1 cellular context compared by ENCODE assay signal in the genomic region with DNA sequence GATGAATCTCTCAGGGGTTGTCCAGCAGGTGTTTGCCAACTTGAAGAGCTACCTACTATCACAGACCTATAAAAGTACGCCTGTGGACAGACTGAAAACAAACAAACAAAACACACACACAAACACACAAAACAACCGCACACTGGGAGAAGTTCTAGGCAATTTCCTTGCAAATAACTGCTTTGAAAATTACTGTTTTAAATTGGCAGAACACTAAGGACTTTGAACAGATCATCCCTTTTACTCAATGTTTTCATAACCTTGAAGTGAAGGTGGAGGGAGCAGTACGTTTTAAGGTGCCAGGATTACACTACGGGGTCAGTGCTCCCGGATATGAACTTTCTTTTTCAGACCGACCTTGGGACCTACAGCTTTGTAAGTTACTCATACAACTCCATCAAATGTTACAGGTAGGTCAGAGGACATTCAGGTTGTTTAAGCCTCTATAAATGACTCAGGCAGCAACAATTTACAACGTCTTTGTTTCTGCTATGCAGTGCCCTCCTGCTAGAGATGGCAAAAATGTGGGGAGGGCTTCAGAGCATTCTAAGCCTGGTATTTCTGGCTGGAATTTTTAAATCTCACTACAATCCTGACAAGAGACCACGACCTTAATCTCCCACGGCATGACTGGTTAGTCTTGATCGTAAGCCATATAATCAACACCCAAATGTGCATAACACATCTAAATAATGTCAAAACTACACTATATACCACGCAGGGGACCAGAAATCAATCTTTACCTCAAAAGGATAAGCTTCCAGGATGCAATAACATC.
TF ChIP-seq lines count a peak whose summit lies in the region.

No MANE protein-coding gene starts in this region.

TF ChIP-seq in HepG2, 621 proteins besides CTCF, POLR2A, EP300 and RAD21 (continued from another document and continues in another):
- TF ChIP-seq, protein P1, sequence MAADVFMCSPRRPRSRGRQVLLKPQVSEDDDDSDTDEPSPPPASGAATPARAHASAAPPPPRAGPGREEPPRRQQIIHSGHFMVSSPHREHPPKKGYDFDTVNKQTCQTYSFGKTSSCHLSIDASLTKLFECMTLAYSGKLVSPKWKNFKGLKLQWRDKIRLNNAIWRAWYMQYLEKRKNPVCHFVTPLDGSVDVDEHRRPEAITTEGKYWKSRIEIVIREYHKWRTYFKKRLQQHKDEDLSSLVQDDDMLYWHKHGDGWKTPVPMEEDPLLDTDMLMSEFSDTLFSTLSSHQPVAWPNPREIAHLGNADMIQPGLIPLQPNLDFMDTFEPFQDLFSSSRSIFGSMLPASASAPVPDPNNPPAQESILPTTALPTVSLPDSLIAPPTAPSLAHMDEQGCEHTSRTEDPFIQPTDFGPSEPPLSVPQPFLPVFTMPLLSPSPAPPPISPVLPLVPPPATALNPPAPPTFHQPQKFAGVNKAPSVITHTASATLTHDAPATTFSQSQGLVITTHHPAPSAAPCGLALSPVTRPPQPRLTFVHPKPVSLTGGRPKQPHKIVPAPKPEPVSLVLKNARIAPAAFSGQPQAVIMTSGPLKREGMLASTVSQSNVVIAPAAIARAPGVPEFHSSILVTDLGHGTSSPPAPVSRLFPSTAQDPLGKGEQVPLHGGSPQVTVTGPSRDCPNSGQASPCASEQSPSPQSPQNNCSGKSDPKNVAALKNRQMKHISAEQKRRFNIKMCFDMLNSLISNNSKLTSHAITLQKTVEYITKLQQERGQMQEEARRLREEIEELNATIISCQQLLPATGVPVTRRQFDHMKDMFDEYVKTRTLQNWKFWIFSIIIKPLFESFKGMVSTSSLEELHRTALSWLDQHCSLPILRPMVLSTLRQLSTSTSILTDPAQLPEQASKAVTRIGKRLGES (CRISPR knock-in tag; IDR thresholded peaks at IDR 0.05; ENCODE audit: borderline replicate concordance), result no peak
- TF ChIP-seq, protein P2, sequence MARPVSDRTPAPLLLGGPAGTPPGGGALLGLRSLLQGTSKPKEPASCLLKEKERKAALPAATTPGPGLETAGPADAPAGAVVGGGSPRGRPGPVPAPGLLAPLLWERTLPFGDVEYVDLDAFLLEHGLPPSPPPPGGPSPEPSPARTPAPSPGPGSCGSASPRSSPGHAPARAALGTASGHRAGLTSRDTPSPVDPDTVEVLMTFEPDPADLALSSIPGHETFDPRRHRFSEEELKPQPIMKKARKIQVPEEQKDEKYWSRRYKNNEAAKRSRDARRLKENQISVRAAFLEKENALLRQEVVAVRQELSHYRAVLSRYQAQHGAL (CRISPR knock-in tag; IDR thresholded peaks at IDR 0.05; ENCODE audit: not compliant biosample characterization), result no peak
- no peak for TF ChIP-seq MTF2 (CRISPR knock-in tag; IDR thresholded peaks at IDR 0.05; ENCODE audit: borderline replicate concordance)
- TF ChIP-seq CBX2 (IDR thresholded peaks at IDR 0.05; ENCODE audit: low read depth, low read length), result no peak
- TF ChIP-seq CBX2 (CRISPR knock-in tag; IDR thresholded peaks at IDR 0.05; ENCODE audit: low read depth), result 0 out of 2 replicates have a peak, but pooled peaks have one; percentile 40
- no peak for TF ChIP-seq MYC (CRISPR knock-in tag; IDR thresholded peaks at IDR 0.05; ENCODE audit: borderline replicate concordance)
- TF ChIP-seq DNMT3B (CRISPR knock-in tag; conservative IDR thresholded peaks at IDR 0.05), result no peak
- no peak for TF ChIP-seq ZFP90 (CRISPR knock-in tag; IDR thresholded peaks at IDR 0.05; ENCODE audit: borderline replicate concordance)
- no peak for TF ChIP-seq ZNF232 (CRISPR knock-in tag; IDR thresholded peaks at IDR 0.05; ENCODE audit: borderline replicate concordance)
- no peak for TF ChIP-seq ZNF589 (CRISPR knock-in tag; conservative IDR thresholded peaks at IDR 0.05)
- no peak for TF ChIP-seq ZNF605 (CRISPR knock-in tag; IDR thresholded peaks at IDR 0.05)
- TF ChIP-seq NPAS2 (CRISPR knock-in tag; IDR thresholded peaks at IDR 0.05; ENCODE audit: borderline replicate concordance), result no peak
- no peak for TF ChIP-seq ZNF142 (CRISPR knock-in tag; IDR thresholded peaks at IDR 0.05)
- peak; percentile 62; the same call in 1 of the 2 replicates for TF ChIP-seq ZNF205 (CRISPR knock-in tag; IDR thresholded peaks at IDR 0.05)
- no peak for TF ChIP-seq ZNF138 (CRISPR knock-in tag; IDR thresholded peaks at IDR 0.05; ENCODE audit: low read depth)
- TF ChIP-seq, protein P3, sequence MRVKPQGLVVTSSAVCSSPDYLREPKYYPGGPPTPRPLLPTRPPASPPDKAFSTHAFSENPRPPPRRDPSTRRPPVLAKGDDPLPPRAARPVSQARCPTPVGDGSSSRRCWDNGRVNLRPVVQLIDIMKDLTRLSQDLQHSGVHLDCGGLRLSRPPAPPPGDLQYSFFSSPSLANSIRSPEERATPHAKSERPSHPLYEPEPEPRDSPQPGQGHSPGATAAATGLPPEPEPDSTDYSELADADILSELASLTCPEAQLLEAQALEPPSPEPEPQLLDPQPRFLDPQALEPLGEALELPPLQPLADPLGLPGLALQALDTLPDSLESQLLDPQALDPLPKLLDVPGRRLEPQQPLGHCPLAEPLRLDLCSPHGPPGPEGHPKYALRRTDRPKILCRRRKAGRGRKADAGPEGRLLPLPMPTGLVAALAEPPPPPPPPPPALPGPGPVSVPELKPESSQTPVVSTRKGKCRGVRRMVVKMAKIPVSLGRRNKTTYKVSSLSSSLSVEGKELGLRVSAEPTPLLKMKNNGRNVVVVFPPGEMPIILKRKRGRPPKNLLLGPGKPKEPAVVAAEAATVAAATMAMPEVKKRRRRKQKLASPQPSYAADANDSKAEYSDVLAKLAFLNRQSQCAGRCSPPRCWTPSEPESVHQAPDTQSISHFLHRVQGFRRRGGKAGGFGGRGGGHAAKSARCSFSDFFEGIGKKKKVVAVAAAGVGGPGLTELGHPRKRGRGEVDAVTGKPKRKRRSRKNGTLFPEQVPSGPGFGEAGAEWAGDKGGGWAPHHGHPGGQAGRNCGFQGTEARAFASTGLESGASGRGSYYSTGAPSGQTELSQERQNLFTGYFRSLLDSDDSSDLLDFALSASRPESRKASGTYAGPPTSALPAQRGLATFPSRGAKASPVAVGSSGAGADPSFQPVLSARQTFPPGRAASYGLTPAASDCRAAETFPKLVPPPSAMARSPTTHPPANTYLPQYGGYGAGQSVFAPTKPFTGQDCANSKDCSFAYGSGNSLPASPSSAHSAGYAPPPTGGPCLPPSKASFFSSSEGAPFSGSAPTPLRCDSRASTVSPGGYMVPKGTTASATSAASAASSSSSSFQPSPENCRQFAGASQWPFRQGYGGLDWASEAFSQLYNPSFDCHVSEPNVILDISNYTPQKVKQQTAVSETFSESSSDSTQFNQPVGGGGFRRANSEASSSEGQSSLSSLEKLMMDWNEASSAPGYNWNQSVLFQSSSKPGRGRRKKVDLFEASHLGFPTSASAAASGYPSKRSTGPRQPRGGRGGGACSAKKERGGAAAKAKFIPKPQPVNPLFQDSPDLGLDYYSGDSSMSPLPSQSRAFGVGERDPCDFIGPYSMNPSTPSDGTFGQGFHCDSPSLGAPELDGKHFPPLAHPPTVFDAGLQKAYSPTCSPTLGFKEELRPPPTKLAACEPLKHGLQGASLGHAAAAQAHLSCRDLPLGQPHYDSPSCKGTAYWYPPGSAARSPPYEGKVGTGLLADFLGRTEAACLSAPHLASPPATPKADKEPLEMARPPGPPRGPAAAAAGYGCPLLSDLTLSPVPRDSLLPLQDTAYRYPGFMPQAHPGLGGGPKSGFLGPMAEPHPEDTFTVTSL (CRISPR knock-in tag; IDR thresholded peaks at IDR 0.05; ENCODE audit: borderline replicate concordance), result peak; percentile 94; the same call in 1 of the 2 replicates
- no peak for TF ChIP-seq CENPX (CRISPR knock-in tag; IDR thresholded peaks at IDR 0.05)
- peak; percentile 24 for TF ChIP-seq PHF5A (CRISPR knock-in tag; IDR thresholded peaks at IDR 0.05; ENCODE audit: low read depth, unreplicated experiment)
- peak; percentile 65; the same call in 1 of the 2 replicates for TF ChIP-seq CENPBD1 (CRISPR knock-in tag; IDR thresholded peaks at IDR 0.05; ENCODE audit: borderline replicate concordance, low read depth)
- no peak for TF ChIP-seq NCOA1 (CRISPR knock-in tag; IDR thresholded peaks at IDR 0.05)
- TF ChIP-seq ZNF282 (IDR thresholded peaks at IDR 0.05; ENCODE audit: partially characterized antibody), result no peak
- no peak for TF ChIP-seq SAFB2 (CRISPR knock-in tag; IDR thresholded peaks at IDR 0.05; ENCODE audit: borderline replicate concordance, low read depth)
- TF ChIP-seq ARID4A (CRISPR knock-in tag; IDR thresholded peaks at IDR 0.05; ENCODE audit: borderline replicate concordance), result no peak; the same call in 1 of the 2 replicates
- TF ChIP-seq, protein P4, sequence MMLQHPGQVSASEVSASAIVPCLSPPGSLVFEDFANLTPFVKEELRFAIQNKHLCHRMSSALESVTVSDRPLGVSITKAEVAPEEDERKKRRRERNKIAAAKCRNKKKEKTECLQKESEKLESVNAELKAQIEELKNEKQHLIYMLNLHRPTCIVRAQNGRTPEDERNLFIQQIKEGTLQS (CRISPR knock-in tag; IDR thresholded peaks at IDR 0.05), result peak; percentile 91
- peak; percentile 59; the same call in 1 of the 2 replicates for TF ChIP-seq POLR2AphosphoS2 (IDR thresholded peaks at IDR 0.05; ENCODE audit: low read depth, low read length)
- TF ChIP-seq CEBPB (IDR thresholded peaks at IDR 0.05; ENCODE audit: borderline replicate concordance, low read depth, low read length), result peak; percentile 37; the same call in 1 of the 2 replicates
- no peak for TF ChIP-seq ZNF839 (CRISPR knock-in tag; IDR thresholded peaks at IDR 0.05; ENCODE audit: borderline replicate concordance)
- TF ChIP-seq SATB2 (CRISPR knock-in tag; IDR thresholded peaks at IDR 0.05), result no peak
- TF ChIP-seq FOXC1 (CRISPR knock-in tag; IDR thresholded peaks at IDR 0.05; ENCODE audit: borderline replicate concordance), result no peak; the same call in 1 of the 2 replicates
- TF ChIP-seq ZNF34 (CRISPR knock-in tag; IDR thresholded peaks at IDR 0.05; ENCODE audit: borderline replicate concordance), result no peak
- TF ChIP-seq EED (CRISPR knock-in tag; IDR thresholded peaks at IDR 0.05), result no peak
